Comparison of ENCODE assay signal across 14 cellular contexts in genomic region chrX:155363712-155364111, GRCh38. TPM values are rescaled to one million over a fixed set of nuclear protein-coding genes. Genes with fewer than 3 reads are reported as not detected.
"Had no signal": no experiment of that assay in that cellular context is flagged by ENCODE, and none has a peak within 500 bp of the region (broad histone marks: within the 10 kb centered on the region; RNA-seq: fewer than 3 reads in every experiment).

No MANE protein-coding gene starts in this region.

RNA-seq across cellular contexts. Expression of gene F8A2, which starts 18.2 kb away (rescaled TPM):
- total RNA-seq: activated CD4-positive, alpha-beta memory T cell treated with anti-CD3 and anti-CD28 coated beads for 36 hours; activated CD4-positive, alpha-beta T cell treated with anti-CD3 and anti-CD28 coated beads, Interleukin-2, amount 10 ng/mL, durations not matched to agents 24 days and 14 days; activated CD8-positive, alpha-beta memory T cell treated with anti-CD3 and anti-CD28 coated beads, Interleukin-2, amount 10 ng/mL, durations not matched to agents 7 days and 5 days; activated CD8-positive, alpha-beta T cell treated with anti-CD3 and anti-CD28 coated beads, Interleukin-2, amount 10 ng/mL, durations not matched to agents 7 days and 5 days; activated naive CD4-positive, alpha-beta T cell treated with anti-CD3 and anti-CD28 coated beads for 36 hours; activated naive CD8-positive, alpha-beta T cell treated with anti-CD3 and anti-CD28 coated beads, Interleukin-2, amount 10 ng/mL, durations not matched to agents 7 days and 5 days; aorta; cardiac muscle cell; chondrocyte; T-cell; T-helper 1 cell treated with Interleukin-12 subunit alpha and Interleukin-12 subunit beta and Interleukin-4 antibody, amounts not matched to agents 30 ng/mL and 1 ng/mL, for 36 hours; T-helper 17 cell; T-helper 2 cell treated with Interferon-gamma antibody and Interleukin-4, amounts not matched to agents 100 ng/mL and 5 ng/mL, for 36 hours; WTC11 had no signal
